Comparison of ENCODE assay signal across 13 cellular contexts in genomic region chr19:49196527-49197240, GRCh38. TPM values are rescaled to one million over a fixed set of nuclear protein-coding genes. Genes with fewer than 3 reads are reported as not detected.
DNase-seq lines count a peak whose midpoint lies in the region; ATAC-seq, FAIRE-seq and TF ChIP-seq lines count a peak whose summit lies in the region.
"Had no signal": no experiment of that assay in that cellular context is flagged by ENCODE, and none has a peak within 500 bp of the region (broad histone marks: within the 10 kb centered on the region; RNA-seq: fewer than 3 reads in every experiment).

No MANE protein-coding gene starts in this region.

- no peak for TF ChIP-seq CTCF in parathyroid adenoma (IDR thresholded peaks at IDR 0.05)

- H3K4me2 ChIP-seq in parathyroid adenoma (ENCODE audit: low read length) = peak overlapping the region; percentile 37

- no peak overlapping the region for H3K4me3 ChIP-seq in parathyroid adenoma (ENCODE audit: low read depth, low read length)

- no peaks in the 10 kb centered on the region for H3K27me3 ChIP-seq in parathyroid adenoma (ENCODE audit: control insufficient read depth, insufficient read depth, low read length)
- H3K27me3 ChIP-seq: neutrophil had no signal

- no peaks in the 10 kb centered on the region for H3K9me3 ChIP-seq in parathyroid adenoma (ENCODE audit: control insufficient read depth, low read length)
- H3K9me3 ChIP-seq: neutrophil had no signal

- DNase-seq in COR-L47 (lab: John Stamatoyannopoulos, UW) = peak; percentile 17
- peak; percentile 6 for DNase-seq in NCI-H2107 treated with DMSO at 0.1 percent for 48 hours (lab: John Stamatoyannopoulos, UW; ENCODE audit: unreplicated experiment)
- DNase-seq in frontal cortex (ENCODE audit: low spot score in 2 of 2) = peak; percentile 49 to 51
- DNase-seq in stimulated activated CD4-positive, alpha-beta T cell treated with anti-CD3 and anti-CD28 coated beads, Interleukin-2, amount 100 ng/mL, for 24 hours = no peak
- DNase-seq: activated B cell treated with CpG ODN at 0.5 μM for 24 hours; effector CD4-positive, alpha-beta T cell; NCI-H774 had no signal

- H3K27ac ChIP-seq in parathyroid adenoma = no peak overlapping the region
- H3K27ac ChIP-seq: neutrophil had no signal

- FAIRE-seq in frontal cortex (lab: Jason Lieb, UNC) = no peak

- no peaks in the 10 kb centered on the region for H3K36me3 ChIP-seq in parathyroid adenoma (ENCODE audit: control insufficient read depth, insufficient read depth, low read length)
- H3K36me3 ChIP-seq: neutrophil had no signal

- H2AFZ ChIP-seq in parathyroid adenoma = peak overlapping the region; percentile 93

- peaks cover 6% of the 10 kb centered on the region for H3K4me1 ChIP-seq in parathyroid adenoma

- ATAC-seq in GM18867 (IDR thresholded peaks at IDR 0.05; ENCODE audit: unreplicated experiment) = no peak
- no peak for ATAC-seq in GM19395 (IDR thresholded peaks at IDR 0.05; ENCODE audit: unreplicated experiment)
- ATAC-seq in GM21619 (IDR thresholded peaks at IDR 0.05; ENCODE audit: unreplicated experiment) = no peak
- ATAC-seq: left lobe of liver had no signal

- H3K9ac ChIP-seq in parathyroid adenoma = no peak overlapping the region

- H3K79me2 ChIP-seq in parathyroid adenoma = no peaks in the 10 kb centered on the region

RNA-seq across cellular contexts. Expression of gene TRPM4, which starts 39.1 kb away (rescaled TPM):
- total RNA-seq in frontal cortex = 4.1 TPM
- total RNA-seq: activated B cell treated with CpG ODN at 0.5 μM for 24 hours had no signal

RNA-seq across cellular contexts. Expression of gene HRC, which starts 41.5 kb away (rescaled TPM):
- total RNA-seq in frontal cortex = 0.41 TPM
- total RNA-seq: activated B cell treated with CpG ODN at 0.5 μM for 24 hours, left lobe of liver had no signal

Comparison
In these comparisons a context has a peak if more than half of its experiments do, and no peak if none do; other contexts are left out.
1. DNase-seq: peak in COR-L47 (single experiment), NCI-H2107 treated with DMSO at 0.1 percent for 48 hours (single experiment) and frontal cortex (2 of 2); none in stimulated activated CD4-positive, alpha-beta T cell treated with anti-CD3 and anti-CD28 coated beads, Interleukin-2, amount 100 ng/mL, for 24 hours (0 of 2).